ENCODE assay signal across 9 cellular contexts in the genomic region with DNA sequence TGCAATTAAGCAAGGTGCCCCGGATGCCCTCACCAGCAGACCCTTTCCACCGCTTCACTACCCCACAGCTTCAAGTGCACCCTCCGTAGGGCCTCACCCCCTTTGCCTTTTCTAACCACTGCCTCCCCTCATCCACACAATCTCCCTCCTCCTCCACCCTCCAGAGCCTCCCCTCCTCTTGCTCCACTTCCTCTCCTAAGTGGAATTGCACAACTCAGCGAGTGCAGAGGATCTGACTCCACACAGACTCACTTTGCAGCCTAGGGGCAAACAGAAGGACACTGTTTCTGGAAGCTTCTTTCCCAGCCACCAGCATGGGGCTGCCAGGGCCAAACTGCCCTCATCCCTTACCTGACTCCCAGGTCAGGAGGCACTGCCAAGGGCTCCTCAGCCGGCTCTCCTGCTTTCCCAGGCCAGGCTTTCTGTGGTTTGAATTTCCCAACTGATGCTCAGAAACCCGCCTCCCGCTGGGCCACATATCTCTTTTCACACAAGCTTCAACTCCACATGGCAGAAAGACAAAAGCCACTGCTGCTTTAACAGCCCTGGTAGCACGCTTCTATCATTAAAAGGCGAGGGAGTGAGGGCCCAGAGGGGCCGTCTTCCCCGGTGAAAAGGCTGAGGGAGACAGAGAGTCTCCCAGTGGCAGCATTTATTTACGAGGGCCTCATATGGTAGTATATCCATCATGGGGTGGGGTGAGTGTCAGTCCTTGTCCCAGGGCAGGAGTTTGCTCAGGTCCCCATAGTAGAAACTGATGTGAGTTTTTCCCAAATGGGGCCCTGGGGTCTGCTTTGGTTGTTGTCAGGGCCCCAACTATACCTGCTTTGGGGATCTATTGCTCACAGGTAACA.
A peak's percentile ranks its signal among the peaks of the same experiment; 100 is the strongest.
DNase-seq lines count a peak whose midpoint lies in the region; ATAC-seq, FAIRE-seq and TF ChIP-seq lines count a peak whose summit lies in the region.
"Had no signal": no experiment of that assay in that cellular context is flagged by ENCODE, and none has a peak within 500 bp of the region (broad histone marks: within the 10 kb centered on the region; RNA-seq: fewer than 3 reads in every experiment).

No MANE protein-coding gene starts in this region.

- peaks cover 8% of the 10 kb centered on the region for H3K4me1 Mint-ChIP-seq in T-helper 17 cell
- H3K4me1 Mint-ChIP-seq: naive B cell had no signal

- H3K36me3 ChIP-seq in heart left ventricle (no peaks in the 10 kb centered on the region), stomach (no peaks in the 10 kb centered on the region)

- 33 to 48% (median 45%) methylated on average over 12 of the region's 12 CpGs for WGBS in heart left ventricle, 4 donors
- WGBS in stomach, 5 donors = 70 to 81% (median 77%) methylated on average over 12 of the region's 12 CpGs

- H3K4me3 ChIP-seq in heart left ventricle (no peak overlapping the region), stomach (no peak overlapping the region)

- TF ChIP-seq CTCF in heart left ventricle (IDR thresholded peaks at IDR 0.05) (no peak), stomach (IDR thresholded peaks at IDR 0.05) (no peak)

- H3K4me1 ChIP-seq in heart left ventricle (peaks cover 6 to 33% (median 24%) of the 10 kb centered on the region in 12 donors), stomach (peaks cover 19 to 46% (median 30%) of the 10 kb centered on the region in 4 donors)

- intact Hi-C loops in heart left ventricle (cut with DNase I) = no loop called here
- intact Hi-C loops in stomach (cut with DNase I; ENCODE audit: low total_unique reads) = no loop called here

- no peaks in the 10 kb centered on the region for H3K27me3 ChIP-seq in heart left ventricle
- no peaks in the 10 kb centered on the region for H3K27me3 ChIP-seq in stomach

- H3K27ac Mint-ChIP-seq in T-helper 17 cell = peak overlapping the region; percentile 59

- TF ChIP-seq EP300 in stomach (IDR thresholded peaks at IDR 0.05) = no peak

- TF ChIP-seq POLR2A in heart left ventricle (IDR thresholded peaks at IDR 0.05) (no peak), stomach (IDR thresholded peaks at IDR 0.05) (no peak), H54 (IDR thresholded peaks at IDR 0.05; ENCODE audit: low read depth, low read length) (no peak)

- no peak overlapping the region for H3K4me3 Mint-ChIP-seq in T-helper 17 cell
- H3K4me3 Mint-ChIP-seq: naive B cell had no signal

- peaks cover 2% of the 10 kb centered on the region for H3K36me3 Mint-ChIP-seq in T-helper 17 cell (ENCODE audit: low read depth)
- H3K36me3 Mint-ChIP-seq: naive B cell had no signal

- no peak for ATAC-seq in T-helper 17 cell
- peak in 3 of 4 donors; percentile 58 to 70 (median 67) for ATAC-seq in heart left ventricle
- ATAC-seq in GM18498 (IDR thresholded peaks at IDR 0.05; ENCODE audit: unreplicated experiment) = no peak
- no peak for ATAC-seq in HG02588 (IDR thresholded peaks at IDR 0.05; ENCODE audit: unreplicated experiment)

- H3K27ac ChIP-seq in heart left ventricle = peak overlapping the region in 11 of 12 donors; percentile 13 to 75 (median 51)
- H3K27ac ChIP-seq in stomach = peak overlapping the region; percentile 1 to 72 (median 56)

- DNase-seq in HTR-8/SVneo (ENCODE audit: insufficient read length, low spot score) (peak; percentile 59), T-helper 17 cell (no peak), heart left ventricle (peak in 2 of 5 donors; percentile 43 to 47), stomach (no peak), occipital lobe (lab: John Stamatoyannopoulos, UW) (no peak), H54 (ENCODE audit: insufficient read length, low spot score) (no peak)
- DNase-seq: naive B cell had no signal

- FAIRE-seq in HTR-8/SVneo (lab: Jason Lieb, UNC) (peak; percentile 23), H54 (lab: Jason Lieb, UNC) (no peak)

- H3K27me3 Mint-ChIP-seq in T-helper 17 cell = no peaks in the 10 kb centered on the region

- no peaks in the 10 kb centered on the region for H3K9me3 ChIP-seq in T-helper 17 cell (ENCODE audit: control insufficient read depth, low read length, poor library complexity, severe bottlenecking)
- H3K9me3 ChIP-seq in heart left ventricle = no peaks in the 10 kb centered on the region
- no peaks in the 10 kb centered on the region for H3K9me3 ChIP-seq in stomach

Comparison
In these comparisons a context has a peak if more than half of its experiments do, and no peak if none do; other contexts are left out.
1. ATAC-seq: peak in heart left ventricle (3 of 4); none in T-helper 17 cell (single experiment), GM18498 (single experiment) and HG02588 (single experiment).